Comparison of ENCODE assay signal across 13 cellular contexts in the genomic region with DNA sequence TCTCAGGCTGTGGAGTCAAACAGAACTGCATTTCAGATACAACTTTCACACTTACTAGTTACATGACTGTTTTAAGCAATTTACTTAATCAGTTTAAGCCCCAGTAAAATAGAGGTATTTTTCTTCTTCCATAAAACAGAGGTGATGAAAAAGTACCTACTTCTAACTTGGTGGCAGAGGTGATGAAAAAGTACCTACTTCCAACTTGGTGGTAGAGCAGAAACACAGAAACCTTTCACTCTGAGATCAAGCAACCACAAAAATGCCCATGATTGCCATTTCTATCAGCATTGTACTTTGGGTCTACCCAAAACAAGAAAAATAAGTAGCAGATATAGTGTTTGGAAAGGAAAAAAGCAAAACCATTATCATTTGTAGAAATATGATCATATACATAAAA.
"Had no signal": no experiment of that assay in that cellular context is flagged by ENCODE, and none has a peak within 500 bp of the region (broad histone marks: within the 10 kb centered on the region; RNA-seq: fewer than 3 reads in every experiment).

No MANE protein-coding gene starts in this region.

- H3K9me3 ChIP-seq: stomach, thoracic aorta had no signal

- DNase-seq: activated CD4-positive, alpha-beta T cell treated with anti-CD3 and anti-CD28 coated beads for 1 hour; activated CD8-positive, alpha-beta memory T cell treated with anti-CD3 and anti-CD28 coated beads for 24 hours; activated effector memory CD4-positive, alpha-beta T cell treated with anti-CD3 and anti-CD28 coated beads, Interleukin-2, amount 50 U/mL, for 16 hours; dorsolateral prefrontal cortex; hypothalamus; kidney glomerular epithelial cell; mesendoderm; stimulated activated CD4-positive, alpha-beta T cell treated with anti-CD3 and anti-CD28 coated beads, Interleukin-2, amount 100 ng/mL, for 24 hours; stomach had no signal

- H3K36me3 ChIP-seq: ascending aorta, stomach, thoracic aorta had no signal

- H3K4me1 ChIP-seq: ascending aorta had no signal

- ATAC-seq: sciatic nerve had no signal

- H3K27ac ChIP-seq: ascending aorta, dorsolateral prefrontal cortex, stomach, thoracic aorta had no signal

- FAIRE-seq: bronchial epithelial cell had no signal

- H3K27me3 ChIP-seq: ascending aorta, dorsolateral prefrontal cortex, stomach had no signal

- H3K4me3 ChIP-seq: ascending aorta, dorsolateral prefrontal cortex, thoracic aorta had no signal
